ENCODE assay signal across 16 cellular contexts in genomic region chr6:82506526-82506925, GRCh38.
"Had no signal": no experiment of that assay in that cellular context is flagged by ENCODE, and none has a peak within 500 bp of the region (broad histone marks: within the 10 kb centered on the region; RNA-seq: fewer than 3 reads in every experiment).

No MANE protein-coding gene starts in this region.

- H3K36me3 ChIP-seq: esophagus squamous epithelium, lower lobe of right lung, pancreas, sigmoid colon, thoracic aorta had no signal

- H3K4me3 ChIP-seq: coronary artery, esophagus squamous epithelium, lower lobe of right lung, pancreas, sigmoid colon, thoracic aorta had no signal

- H3K27ac ChIP-seq: coronary artery, esophagus squamous epithelium, lower lobe of right lung, pancreas, sigmoid colon, thoracic aorta had no signal

- H3K4me1 ChIP-seq: esophagus squamous epithelium, lower lobe of right lung, pancreas, sigmoid colon had no signal

- DNase-seq: activated CD4-positive, alpha-beta memory T cell treated with anti-CD3 and anti-CD28 coated beads, Interleukin-2, amount 10 ng/mL, durations not matched to agents 7 days and 5 days; activated CD4-positive, alpha-beta T cell treated with anti-CD3 and anti-CD28 coated beads for 4 hours; activated effector memory CD4-positive, alpha-beta T cell treated with anti-CD3 and anti-CD28 coated beads, Interleukin-2, amount 50 U/mL, for 16 hours; activated T-cell treated with anti-CD3 and anti-CD28 coated beads, Interleukin-2, amount 50 U/mL, for 4 hours; amniotic stem cell; esophagus squamous epithelium; head of caudate nucleus; left cardiac atrium; lower lobe of right lung; midbrain; pancreas; sigmoid colon; stimulated activated CD4-positive, alpha-beta T cell treated with anti-CD3 and anti-CD28 coated beads, Interleukin-1b, Interleukin-23, amount 100 ng/mL, for 48 hours had no signal

- H3K9me3 ChIP-seq: esophagus squamous epithelium, lower lobe of right lung, pancreas, sigmoid colon, thoracic aorta had no signal

- H3K27me3 ChIP-seq: esophagus squamous epithelium, pancreas, sigmoid colon had no signal

- FAIRE-seq: frontal cortex, pancreas had no signal
